Comparison of ENCODE assay signal across 8 cellular contexts in the genomic region with DNA sequence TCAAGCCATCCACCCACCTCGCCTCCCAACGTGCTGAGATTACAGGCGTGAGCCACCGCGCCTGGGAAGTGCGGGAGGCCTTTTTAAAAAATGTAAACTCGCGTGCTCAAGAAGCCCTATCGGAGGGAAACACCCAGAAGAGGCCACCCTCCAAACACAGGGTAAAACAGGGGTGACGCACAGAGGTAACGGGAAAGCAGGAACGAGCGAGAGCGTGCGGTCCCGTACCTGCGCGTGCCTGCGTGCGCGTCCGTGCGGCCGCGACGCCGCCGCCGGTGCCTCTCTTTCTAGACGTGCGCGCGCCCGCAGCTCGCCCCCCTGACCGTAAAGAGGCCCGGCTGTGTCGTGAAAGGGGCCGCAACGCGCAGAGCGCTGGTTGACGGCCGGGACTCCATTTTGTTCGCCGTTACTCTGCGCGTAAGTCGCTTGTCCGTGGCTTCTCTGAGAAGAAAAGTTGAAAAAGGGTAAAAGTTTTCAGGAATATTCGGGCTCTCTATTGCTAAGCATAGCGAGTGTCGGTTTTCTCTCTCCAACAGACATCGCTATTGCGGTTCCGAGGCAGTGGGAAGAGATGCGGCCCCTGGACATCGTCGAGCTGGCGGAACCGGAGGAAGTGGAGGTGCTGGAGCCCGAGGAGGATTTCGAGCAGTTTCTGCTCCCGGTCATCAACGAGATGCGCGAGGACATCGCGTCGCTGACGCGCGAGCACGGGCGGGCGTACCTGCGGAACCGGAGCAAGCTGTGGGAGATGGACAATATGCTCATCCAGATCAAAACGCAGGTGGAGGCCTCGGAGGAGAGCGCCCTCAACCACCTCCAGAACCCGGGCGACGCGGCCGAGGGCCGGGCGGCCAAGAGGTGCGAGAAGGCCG. TPM values are rescaled to one million over a fixed set of nuclear protein-coding genes. Genes with fewer than 3 reads are reported as not detected.
DNase-seq lines count a peak whose midpoint lies in the region; ATAC-seq and TF ChIP-seq lines count a peak whose summit lies in the region.

A gene (plus strand): TSS at position 394 of the 872 bp plus-strand sequence. CDS start 178 bp downstream, at position 572.

- H3K27ac ChIP-seq in adrenal gland (peak within 1 kb of the TSS; percentile 88 to 99 (median 95)), upper lobe of left lung (peak within 1 kb of the TSS; percentile 92 to 98 (median 95))

- 0 to 1% (median 0%) methylated on average over 60 to 90 of the region's 90 CpGs for WGBS in adrenal gland, 4 donors
- WGBS in upper lobe of left lung, 2 donors = 0 to 3% methylated on average over 12 to 85 of the region's 90 CpGs

- TF ChIP-seq EP300 in upper lobe of left lung (IDR thresholded peaks at IDR 0.05) = no peak

- H3K4me1 ChIP-seq in adrenal gland (replicated peaks in 1 of 2) = peaks cover 11 to 23% of the 10 kb centered on the region in 2 donors
- peaks cover 19 to 29% (median 24%) of the 10 kb centered on the region in 4 donors for H3K4me1 ChIP-seq in upper lobe of left lung

- DNase-seq in GM13977 (ENCODE audit: low spot score) (peak; percentile 94), NCI-H146 treated with DMSO at 0.1 percent for 48 hours (lab: John Stamatoyannopoulos, UW; ENCODE audit: unreplicated experiment) (peak; percentile 89), T-helper 1 cell (peak; percentile 87 to 95 (median 91)), adrenal gland (peak; percentile 93 to 97 (median 95)), left cardiac atrium (peak; percentile 96), posterior vena cava (ENCODE audit: low spot score) (peak; percentile 98), upper lobe of left lung (peak; percentile 95 to 99)

- intact Hi-C loops in adrenal gland (cut with DNase I) = no loop called here
- intact Hi-C loops in left cardiac atrium (cut with DNase I) = loop anchor here (2.0 to 5.0 kb wide), 3 partner anchors 34 to 72 kb away; a partner anchor contains a TSS
- intact Hi-C loops in posterior vena cava (cut with DNase I) = no loop called here

- H3K27me3 ChIP-seq in adrenal gland (no peaks in the 10 kb centered on the region), upper lobe of left lung (no peaks in the 10 kb centered on the region)

- H3K9me3 ChIP-seq in adrenal gland (replicated peaks in 1 of 3) = no peaks in the 10 kb centered on the region
- no peaks in the 10 kb centered on the region for H3K9me3 ChIP-seq in upper lobe of left lung

- H3K4me3 ChIP-seq in adrenal gland (peak within 1 kb of the TSS; percentile 43 to 79 (median 50)), upper lobe of left lung (peak within 1 kb of the TSS; percentile 70 to 91 (median 76))

- in situ Hi-C loops in GM13977 (cut with MboI; ENCODE audit: low pct_unique_long_range_greater_than_20kb, low sequenced_read_pairs, unreplicated experiment) = no loop called here

- ATAC-seq in HG02870 (IDR thresholded peaks at IDR 0.05; ENCODE audit: unreplicated experiment) = peak; percentile 84
- peak; percentile 93 to 95 for ATAC-seq in left cardiac atrium
- ATAC-seq in upper lobe of left lung (ENCODE audit: low FRiP score in 2 of 2) = peak; percentile 98 to 99

- TF ChIP-seq POLR2A in adrenal gland (IDR thresholded peaks at IDR 0.05) = peak; percentile 76 to 80
- TF ChIP-seq POLR2A in upper lobe of left lung (IDR thresholded peaks at IDR 0.05) = peak in 3 of 4 donors; percentile 74 to 90 (median 84)

- TF ChIP-seq CTCF in GM13977 (IDR thresholded peaks at IDR 0.05; ENCODE audit: extremely low read depth, insufficient read depth, missing control alignments) (no peak), adrenal gland (IDR thresholded peaks at IDR 0.05) (no peak), upper lobe of left lung (IDR thresholded peaks at IDR 0.05) (peak in 1 of 6 experiments; percentile 8)

- H3K36me3 ChIP-seq in adrenal gland (replicated peaks in 1 of 2) (peaks cover 0 to 12% of the 10 kb centered on the region in 2 donors), upper lobe of left lung (peaks cover 0 to 24% (median 11%) of the 10 kb centered on the region in 4 donors)

RNA-seq across cellular contexts. Expression of the gene that starts here (rescaled TPM):
- total RNA-seq in adrenal gland = 100 to 1,000 TPM; 287 to 501 (median 363) TPM
- polyA plus RNA-seq in adrenal gland = 100 to 1,000 TPM; 191 to 618 (median 218) TPM
- total RNA-seq in left cardiac atrium = 100 to 1,000 TPM; 234 to 277 TPM
- total RNA-seq in posterior vena cava = 100 to 1,000 TPM; 223 to 237 TPM
- total RNA-seq in upper lobe of left lung = 100 to 1,000 TPM; 129 to 256 (median 220) TPM

Comparison
In these comparisons a context has a peak if more than half of its experiments do, and no peak if none do; other contexts are left out.
1. Peak in every context shown above with its lines: DNase-seq, ATAC-seq, H3K4me3 ChIP-seq and H3K27ac ChIP-seq.
2. intact Hi-C loops: an anchor here in left cardiac atrium (2.0 to 5.0 kb wide); none called in adrenal gland and posterior vena cava.